In genomic region chr19:4914736-4915501, GRCh38 we compare ENCODE assay signal across 7 cellular contexts. TPM values are rescaled to one million over a fixed set of nuclear protein-coding genes. Genes with fewer than 3 reads are reported as not detected.
A peak's percentile ranks its signal among the peaks of the same experiment; 100 is the strongest.
DNase-seq lines count a peak whose midpoint lies in the region; ATAC-seq and TF ChIP-seq lines count a peak whose summit lies in the region.

No MANE protein-coding gene starts in this region.

- intact Hi-C loops in natural killer cell (cut with micrococcal nuclease) (loop anchor here (2.0 kb wide), 1 partner anchor 54 kb away; the partner anchor contains the start of gene KDM4B), upper lobe of right lung (cut with DNase I) (no loop called here)

- no peaks in the 10 kb centered on the region for H3K9me3 Mint-ChIP-seq in natural killer cell

- peak; percentile 83 for DNase-seq in HT-29 (ENCODE audit: low spot score)
- DNase-seq in activated CD4-positive, CD25-positive, alpha-beta regulatory T cell (lab: John Stamatoyannopoulos, UW) = peak; percentile 33 to 77 (median 58)
- DNase-seq in central memory CD4-positive, alpha-beta T cell = peak; percentile 63
- peak; percentile 65 for DNase-seq in natural killer cell
- DNase-seq in upper lobe of right lung = no peak

- TF ChIP-seq CTCF in natural killer cell (IDR thresholded peaks at IDR 0.05) (no peak), upper lobe of right lung (IDR thresholded peaks at IDR 0.05) (no peak)

- no peaks in the 10 kb centered on the region for H3K36me3 Mint-ChIP-seq in natural killer cell

- peak overlapping the region; percentile 100 for H3K4me3 Mint-ChIP-seq in natural killer cell

- peaks cover 20% of the 10 kb centered on the region for H3K4me1 ChIP-seq in upper lobe of right lung

- H3K27me3 Mint-ChIP-seq in natural killer cell (ENCODE audit: low read depth in 2 of 2) = no peaks in the 10 kb centered on the region

- peak overlapping the region; percentile 42 for H3K4me3 ChIP-seq in upper lobe of right lung

- H3K27ac ChIP-seq in upper lobe of right lung = no peak overlapping the region

- no peaks in the 10 kb centered on the region for H3K27me3 ChIP-seq in upper lobe of right lung

- H3K36me3 ChIP-seq in upper lobe of right lung = no peaks in the 10 kb centered on the region

- no peaks in the 10 kb centered on the region for H3K9me3 ChIP-seq in upper lobe of right lung

- peak overlapping the region; percentile 97 to 98 for H3K27ac Mint-ChIP-seq in natural killer cell

- ATAC-seq in natural killer cell (peak; percentile 67 to 81 (median 75)), upper lobe of right lung (peak; percentile 58), GM19328 (IDR thresholded peaks at IDR 0.05; ENCODE audit: unreplicated experiment) (no peak), GM19397 (IDR thresholded peaks at IDR 0.05; ENCODE audit: unreplicated experiment) (no peak)

- peaks cover 59 to 63% of the 10 kb centered on the region in 2 donors for H3K4me1 Mint-ChIP-seq in natural killer cell

RNA-seq across cellular contexts. Expression of gene UHRF1, which starts 5.6 kb away (rescaled TPM):
- 93.3 and 95.9 TPM in 2 replicates for total RNA-seq in HT-29 (2014; rRNA removed; shearing (Covaris generic))
- total RNA-seq in natural killer cell (1 to 10 TPM; 2.8 to 4.6 (median 4.1) TPM), upper lobe of right lung (0.90 TPM)

RNA-seq across cellular contexts. Expression of gene ARRDC5, which starts 12.2 kb away (rescaled TPM):
- not detected in 2 replicates for total RNA-seq in HT-29 (2014; rRNA removed; shearing (Covaris generic))
- total RNA-seq in natural killer cell (10 to 100 TPM in 1 of 3 donors, 1 to 10 TPM in 2; 5.9 to 13.0 (median 8.8) TPM), upper lobe of right lung (not detected)

RNA-seq across cellular contexts. Expression of gene PLIN3, which starts 47.5 kb away (rescaled TPM):
- 69.6 and 70.9 TPM in 2 replicates for total RNA-seq in HT-29 (2014; rRNA removed; shearing (Covaris generic))
- total RNA-seq in natural killer cell (10 to 100 TPM; 26.6 to 28.7 (median 28.3) TPM), upper lobe of right lung (31.9 TPM)

RNA-seq across cellular contexts. Expression of gene KDM4B, which starts 54.0 kb away (rescaled TPM):
- total RNA-seq in HT-29 (2014; rRNA removed; shearing (Covaris generic)) = 7.2 and 7.8 TPM in 2 replicates
- 10 to 100 TPM; 68.0 to 73.5 (median 68.1) TPM for total RNA-seq in natural killer cell
- total RNA-seq in upper lobe of right lung = 39.0 TPM

Comparison
In these comparisons a context has a peak if more than half of its experiments do, and no peak if none do; other contexts are left out.
1. ATAC-seq: peak in natural killer cell (3 of 3) and upper lobe of right lung (single experiment); none in GM19328 (single experiment) and GM19397 (single experiment).
2. RNA of gene UHRF1, which starts 5.6 kb away (total RNA-seq): 93.3 to 95.9 TPM in HT-29; 2.8 to 4.6 TPM in natural killer cell and 0.90 TPM in upper lobe of right lung (single experiment); every median in the first group is over 10 times any median in the second.